Comparison of ENCODE assay signal across 14 cellular contexts in genomic region chr2:121382744-121383143, GRCh38.
A peak's percentile ranks its signal among the peaks of the same experiment; 100 is the strongest.
DNase-seq lines count a peak whose midpoint lies in the region; ATAC-seq, FAIRE-seq and TF ChIP-seq lines count a peak whose summit lies in the region.
"Had no signal": no experiment of that assay in that cellular context is flagged by ENCODE, and none has a peak within 500 bp of the region (broad histone marks: within the 10 kb centered on the region; RNA-seq: fewer than 3 reads in every experiment).

No MANE protein-coding gene starts in this region.

- ATAC-seq in CD4-positive, CD25-positive, alpha-beta regulatory T cell (ENCODE audit: low read depth in 2 of 2), result no peak
- no peak for ATAC-seq in HG03460 (IDR thresholded peaks at IDR 0.05; ENCODE audit: unreplicated experiment)
- ATAC-seq in HG03457 (IDR thresholded peaks at IDR 0.05; ENCODE audit: unreplicated experiment), result no peak
- ATAC-seq: activated T-cell treated with anti-CD3 and anti-CD28 coated beads, Interleukin-2, amount 50 U/mL, for 4 hours had no signal

- H3K4me3 Mint-ChIP-seq in CD4-positive, CD25-positive, alpha-beta regulatory T cell, result no peak overlapping the region
- H3K4me3 Mint-ChIP-seq: activated T-cell treated with anti-CD3 and anti-CD28 coated beads, Interleukin-2, amount 50 U/mL, for 4 hours; mesothelial cell of epicardium had no signal

- H4K8ac ChIP-seq in mesendoderm (ENCODE audit: low read depth, low read length), result no peak overlapping the region

- no peaks in the 10 kb centered on the region for H3K79me1 ChIP-seq in mesendoderm (ENCODE audit: low read length)

- H3K36me3 Mint-ChIP-seq in CD4-positive, CD25-positive, alpha-beta regulatory T cell, result peaks cover 49% of the 10 kb centered on the region

- H3K79me2 ChIP-seq in mesendoderm (ENCODE audit: control insufficient read depth, insufficient read depth, low read length), result no peaks in the 10 kb centered on the region

- TF ChIP-seq CTCF in HFF-Myc (IDR thresholded peaks at IDR 0.05; ENCODE audit: low read depth, low read length, missing control alignments), result peak; percentile 22
- TF ChIP-seq CTCF in bronchial epithelial cell (IDR thresholded peaks at IDR 0.05; ENCODE audit: insufficient read depth, low read length, severe bottlenecking), result peak; percentile 17

- no peak overlapping the region for H3K4ac ChIP-seq in mesendoderm (ENCODE audit: low read depth, low read length)

- H3K4me1 ChIP-seq in CD4-positive, CD25-positive, alpha-beta regulatory T cell (ENCODE audit: control insufficient read depth, insufficient read depth, low read length, poor library complexity, severe bottlenecking), result no peaks in the 10 kb centered on the region
- H3K4me1 ChIP-seq in mesendoderm (ENCODE audit: control insufficient read depth, low read depth, low read length), result no peaks in the 10 kb centered on the region

- peaks cover 81% of the 10 kb centered on the region for H3K36me3 ChIP-seq in CD4-positive, CD25-positive, alpha-beta regulatory T cell (ENCODE audit: control insufficient read depth, insufficient read depth, low read length)
- H3K36me3 ChIP-seq in bronchial epithelial cell (ENCODE audit: control insufficient read depth, insufficient read depth, low read length) (peaks cover 33% of the 10 kb centered on the region), mesendoderm (ENCODE audit: control insufficient read depth, insufficient read depth, low read length) (peaks cover 2% of the 10 kb centered on the region)

- peak overlapping the region in 2 of 3 donors; percentile 12 to 74 for H3K27ac Mint-ChIP-seq in CD4-positive, CD25-positive, alpha-beta regulatory T cell
- H3K27ac Mint-ChIP-seq: mesothelial cell of epicardium had no signal

- no peak overlapping the region for H2BK15ac ChIP-seq in mesendoderm (replicated peaks; ENCODE audit: low read depth)

- H3K4me3 ChIP-seq in CD4-positive, CD25-positive, alpha-beta regulatory T cell (ENCODE audit: low read depth, low read length), result no peak overlapping the region
- no peak overlapping the region for H3K4me3 ChIP-seq in HFF-Myc (replicated peaks; ENCODE audit: low read depth, low read length)
- no peak overlapping the region for H3K4me3 ChIP-seq in bronchial epithelial cell (ENCODE audit: low read depth, low read length)
- H3K4me3 ChIP-seq in mesendoderm (ENCODE audit: low read length), result no peak overlapping the region
- H3K4me3 ChIP-seq: SJSA1 had no signal

- H3K9me3 Mint-ChIP-seq in CD4-positive, CD25-positive, alpha-beta regulatory T cell, result peaks cover 0 to 2% (median 0%) of the 10 kb centered on the region in 7 donors
- H3K9me3 Mint-ChIP-seq: activated T-cell treated with anti-CD3 and anti-CD28 coated beads, Interleukin-2, amount 50 U/mL, for 4 hours; mesothelial cell of epicardium had no signal

- H3K4me2 ChIP-seq in mesendoderm (ENCODE audit: low read length), result no peak overlapping the region

- H3K56ac ChIP-seq in mesendoderm (ENCODE audit: low read length), result no peak overlapping the region

- no peaks in the 10 kb centered on the region for H3K9me3 ChIP-seq in CD4-positive, CD25-positive, alpha-beta regulatory T cell (ENCODE audit: control insufficient read depth in 2 of 2, low read length in 2 of 2)
- H3K9me3 ChIP-seq: SJSA1 had no signal

- no peak overlapping the region for H3K18ac ChIP-seq in mesendoderm (ENCODE audit: low read length)

- H3K4me1 Mint-ChIP-seq in CD4-positive, CD25-positive, alpha-beta regulatory T cell, result peaks cover 0 to 9% (median 0%) of the 10 kb centered on the region in 4 donors
- H3K4me1 Mint-ChIP-seq: mesothelial cell of epicardium had no signal

- H3K27me3 ChIP-seq in CD4-positive, CD25-positive, alpha-beta regulatory T cell (ENCODE audit: control insufficient read depth, insufficient read depth, low read length), result no peaks in the 10 kb centered on the region
- H3K27me3 ChIP-seq in bronchial epithelial cell (ENCODE audit: control insufficient read depth, insufficient read depth, low read length) (no peaks in the 10 kb centered on the region), mesendoderm (ENCODE audit: insufficient read depth, low read length, poor library complexity) (no peaks in the 10 kb centered on the region)
- H3K27me3 ChIP-seq: SJSA1 had no signal

- H2AK5ac ChIP-seq in mesendoderm (ENCODE audit: low read length), result no peak overlapping the region

- H2BK120ac ChIP-seq in mesendoderm (ENCODE audit: low read depth, low read length), result no peak overlapping the region

- no CpG with 5 or more reads among the region's 4 CpGs for WGBS in mesendoderm (ENCODE audit: extremely low coverage, insufficient coverage, low lambda C conversion rate)

- H2BK5ac ChIP-seq in mesendoderm (ENCODE audit: low read length), result no peak overlapping the region

- no peak overlapping the region for H3K27ac ChIP-seq in CD4-positive, CD25-positive, alpha-beta regulatory T cell (ENCODE audit: insufficient read depth, low read length, poor library complexity, severe bottlenecking)
- no peak overlapping the region for H3K27ac ChIP-seq in mesendoderm (ENCODE audit: low read depth, low read length)
- H3K27ac ChIP-seq: SJSA1 had no signal

- no peaks in the 10 kb centered on the region for H3K27me3 Mint-ChIP-seq in CD4-positive, CD25-positive, alpha-beta regulatory T cell

- H3K23ac ChIP-seq in mesendoderm (ENCODE audit: low read length), result no peak overlapping the region

- no peak for FAIRE-seq in bronchial epithelial cell (lab: Jason Lieb, UNC)
- FAIRE-seq: endometrium had no signal

- no peak overlapping the region for H3K9ac ChIP-seq in mesendoderm (ENCODE audit: low read length)

- DNase-seq in CD4-positive, CD25-positive, alpha-beta regulatory T cell, result no peak
- DNase-seq in HFF-Myc (ENCODE audit: extremely low read depth, low read depth) (no peak), bronchial epithelial cell (ENCODE audit: low read depth) (no peak), mesendoderm (peak; percentile 42), EL (no peak), NCI-H1048 (lab: John Stamatoyannopoulos, UW) (no peak)
- DNase-seq: activated T-cell treated with anti-CD3 and anti-CD28 coated beads, Interleukin-2, amount 50 U/mL, for 4 hours; NCI-H1105; NCI-H526 treated with DMSO at 0.1 percent for 48 hours had no signal

- H4K5ac ChIP-seq in mesendoderm (ENCODE audit: low read length), result no peak overlapping the region
